Comparison of ENCODE assay signal across 11 cellular contexts in genomic region chr6:35043381-35043780, GRCh38.
DNase-seq lines count a peak whose midpoint lies in the region; ATAC-seq, FAIRE-seq and TF ChIP-seq lines count a peak whose summit lies in the region.
"Had no signal": no experiment of that assay in that cellular context is flagged by ENCODE, and none has a peak within 500 bp of the region (broad histone marks: within the 10 kb centered on the region; RNA-seq: fewer than 3 reads in every experiment).

No MANE protein-coding gene starts in this region.

- H3K4me3 ChIP-seq in right atrium auricular region: no peak overlapping the region
- no peak overlapping the region for H3K4me3 ChIP-seq in spleen

- no peak for ATAC-seq in HG02852 (IDR thresholded peaks at IDR 0.05; ENCODE audit: unreplicated experiment)
- ATAC-seq in GM19397 (IDR thresholded peaks at IDR 0.05; ENCODE audit: unreplicated experiment): no peak

- intact Hi-C loops in spleen (cut with DNase I; ENCODE audit: low total_unique reads): no loop called here

- peaks cover 0 to 85% of the 10 kb centered on the region in 2 donors for H3K4me1 ChIP-seq in right atrium auricular region
- peaks cover 26 to 86% (median 69%) of the 10 kb centered on the region in 6 donors for H3K4me1 ChIP-seq in spleen

- peak overlapping the region; percentile 69 to 85 for H3K27ac ChIP-seq in right atrium auricular region
- H3K27ac ChIP-seq in spleen: peak overlapping the region in 6 of 8 donors; percentile 14 to 89 (median 82)

- TF ChIP-seq POLR2A in spleen (IDR thresholded peaks at IDR 0.05): no peak
- TF ChIP-seq POLR2A in GM12891 (IDR thresholded peaks at IDR 0.05; ENCODE audit: low read depth, low read length): no peak

- no peak for FAIRE-seq in GM12891 (lab: Jason Lieb, UNC)

- no peaks in the 10 kb centered on the region for H3K9me3 ChIP-seq in right atrium auricular region
- no peaks in the 10 kb centered on the region for H3K9me3 ChIP-seq in spleen

- TF ChIP-seq CTCF in right atrium auricular region (IDR thresholded peaks at IDR 0.05) (no peak), spleen (IDR thresholded peaks at IDR 0.05 in 8 of 11, conservative IDR thresholded peaks at IDR 0.05 in 3 of 11) (no peak)

- peaks cover 10% of the 10 kb centered on the region for H3K36me3 ChIP-seq in right atrium auricular region
- H3K36me3 ChIP-seq in spleen: peaks cover 0 to 61% (median 0%) of the 10 kb centered on the region in 6 donors

- 48 to 72% (median 63%) methylated on average over 3 of the region's 3 CpGs for WGBS in spleen, 5 donors

- peak; percentile 41 for DNase-seq in DMS79 treated with DMSO at 0.1 percent for 48 hours (lab: John Stamatoyannopoulos, UW)
- DNase-seq in NCI-H69 (lab: John Stamatoyannopoulos, UW): peak; percentile 56
- no peak for DNase-seq in right atrium auricular region (ENCODE audit: low spot score)
- DNase-seq in spleen: no peak
- DNase-seq in GM12891 (ENCODE audit: insufficient read length, low spot score): no peak
- no peak for DNase-seq in mesenteric fat pad (ENCODE audit: low spot score)
- DNase-seq: activated CD4-positive, CD25-positive, alpha-beta regulatory T cell treated with anti-CD3 and anti-CD28 coated beads, Interleukin-2, amount 50 U/mL, for 72 hours; activated naive CD8-positive, alpha-beta T cell treated with anti-CD3 and anti-CD28 coated beads, Interleukin-2, amount 10 ng/mL, durations not matched to agents 7 days and 5 days; stimulated activated CD4-positive, alpha-beta T cell treated with anti-CD3 and anti-CD28 coated beads, Interleukin-1b, Interleukin-23, amount 100 ng/mL, for 48 hours had no signal

- H3K27me3 ChIP-seq in right atrium auricular region (no peaks in the 10 kb centered on the region), spleen (replicated peaks in 1 of 7) (no peaks in the 10 kb centered on the region)

TF ChIP-seq in GM12891, 5 proteins besides CTCF, POLR2A, EP300 and RAD21:
- TF ChIP-seq POLR2AphosphoS5 (IDR thresholded peaks at IDR 0.05; ENCODE audit: low read depth, low read length) (no peak), SPI1 (IDR thresholded peaks at IDR 0.05; ENCODE audit: low read depth, low read length) (no peak), PAX5 (IDR thresholded peaks at IDR 0.05; ENCODE audit: insufficient read depth, low read length, severe bottlenecking) (no peak), POU2F2 (IDR thresholded peaks at IDR 0.05; ENCODE audit: low read depth, low read length) (no peak), TAF1 (IDR thresholded peaks at IDR 0.05; ENCODE audit: low read depth, low read length) (no peak)

Comparison
In these comparisons a context has a peak if more than half of its experiments do, and no peak if none do; other contexts are left out.
1. DNase-seq: peak in DMS79 treated with DMSO at 0.1 percent for 48 hours (single experiment) and NCI-H69 (single experiment); none in right atrium auricular region (single experiment), spleen (single experiment), GM12891 (single experiment) and mesenteric fat pad (single experiment).